11 cellular contexts compared by ENCODE assay signal in genomic region chr3:4409415-4409814, GRCh38. TPM values are rescaled to one million over a fixed set of nuclear protein-coding genes. Genes with fewer than 3 reads are reported as not detected.
DNase-seq lines count a peak whose midpoint lies in the region; ATAC-seq and TF ChIP-seq lines count a peak whose summit lies in the region.
"Had no signal": no experiment of that assay in that cellular context is flagged by ENCODE, and none has a peak within 500 bp of the region (broad histone marks: within the 10 kb centered on the region; RNA-seq: fewer than 3 reads in every experiment).

No MANE protein-coding gene starts in this region.

- CTCF ChIA-PET in activated naive CD4-positive, alpha-beta T cell treated with anti-CD3 and anti-CD28 coated beads, Interleukin-2, amount 10 ng/mL, durations not matched to agents 7 days and 5 days (lab: Charles Lee) = interaction anchor here (0.9 kb wide), 1 partner anchor 59 kb away, joined by 3 read pairs; no protein-coding TSS in a partner anchor
- CTCF ChIA-PET in RWPE1 (lab: Yijun Ruan, JAX) = no interaction called here

- no peak for TF ChIP-seq CTCF in RWPE1 (conservative IDR thresholded peaks at IDR 0.05; ENCODE audit: low read depth)

- H3K9me3 Mint-ChIP-seq in activated naive CD4-positive, alpha-beta T cell treated with anti-CD3 and anti-CD28 coated beads, Interleukin-2, amount 10 ng/mL, durations not matched to agents 7 days and 5 days = no peaks in the 10 kb centered on the region
- no peaks in the 10 kb centered on the region for H3K9me3 Mint-ChIP-seq in activated naive CD8-positive, alpha-beta T cell treated with anti-CD3 and anti-CD28 coated beads for 36 hours
- H3K9me3 Mint-ChIP-seq: IgD-negative memory B cell had no signal

- ATAC-seq in HG03342 (IDR thresholded peaks at IDR 0.05; ENCODE audit: unreplicated experiment) = peak; percentile 37
- no peak for ATAC-seq in GM21825 (IDR thresholded peaks at IDR 0.05; ENCODE audit: unreplicated experiment)
- ATAC-seq: Panc1 had no signal

- H3K27ac ChIP-seq in RWPE1 = no peak overlapping the region

- H3K4me1 Mint-ChIP-seq in activated naive CD4-positive, alpha-beta T cell treated with anti-CD3 and anti-CD28 coated beads, Interleukin-2, amount 10 ng/mL, durations not matched to agents 7 days and 5 days = peaks cover 18% of the 10 kb centered on the region
- peaks cover 34% of the 10 kb centered on the region for H3K4me1 Mint-ChIP-seq in activated naive CD8-positive, alpha-beta T cell treated with anti-CD3 and anti-CD28 coated beads for 36 hours

- peak overlapping the region; percentile 17 for H3K27ac Mint-ChIP-seq in activated naive CD4-positive, alpha-beta T cell treated with anti-CD3 and anti-CD28 coated beads, Interleukin-2, amount 10 ng/mL, durations not matched to agents 7 days and 5 days
- peak overlapping the region; percentile 82 for H3K27ac Mint-ChIP-seq in activated naive CD8-positive, alpha-beta T cell treated with anti-CD3 and anti-CD28 coated beads for 36 hours

- H3K27me3 Mint-ChIP-seq in activated naive CD4-positive, alpha-beta T cell treated with anti-CD3 and anti-CD28 coated beads, Interleukin-2, amount 10 ng/mL, durations not matched to agents 7 days and 5 days = no peaks in the 10 kb centered on the region
- H3K27me3 Mint-ChIP-seq in activated naive CD8-positive, alpha-beta T cell treated with anti-CD3 and anti-CD28 coated beads for 36 hours = no peaks in the 10 kb centered on the region
- H3K27me3 Mint-ChIP-seq: IgD-negative memory B cell had no signal

- no peak for DNase-seq in activated naive CD4-positive, alpha-beta T cell treated with anti-CD3 and anti-CD28 coated beads, Interleukin-2, amount 10 ng/mL, durations not matched to agents 7 days and 5 days
- DNase-seq in activated naive CD4-positive, alpha-beta T cell (lab: John Stamatoyannopoulos, UW) = no peak
- peak; percentile 22 for DNase-seq in activated naive CD8-positive, alpha-beta T cell treated with anti-CD3 and anti-CD28 coated beads for 36 hours
- peak; percentile 50 for DNase-seq in superior temporal gyrus (ENCODE audit: extremely low spot score)
- no peak for DNase-seq in RWPE1 (ENCODE audit: low spot score)
- DNase-seq in NCI-H510A treated with DMSO at 0.1 percent for 48 hours (lab: John Stamatoyannopoulos, UW) = no peak
- DNase-seq: NCI-H2029 treated with DMSO at 0.1 percent for 48 hours had no signal

- no peak overlapping the region for H3K4me3 Mint-ChIP-seq in activated naive CD4-positive, alpha-beta T cell treated with anti-CD3 and anti-CD28 coated beads, Interleukin-2, amount 10 ng/mL, durations not matched to agents 7 days and 5 days
- H3K4me3 Mint-ChIP-seq in activated naive CD8-positive, alpha-beta T cell treated with anti-CD3 and anti-CD28 coated beads for 36 hours = peak overlapping the region; percentile 32

- POLR2A ChIA-PET in RWPE1 (lab: Yijun Ruan, JAX; ENCODE audit: low non-redundant PET) = no interaction called here

- H3K36me3 Mint-ChIP-seq in activated naive CD4-positive, alpha-beta T cell treated with anti-CD3 and anti-CD28 coated beads, Interleukin-2, amount 10 ng/mL, durations not matched to agents 7 days and 5 days = peaks cover 23% of the 10 kb centered on the region
- H3K36me3 Mint-ChIP-seq in activated naive CD8-positive, alpha-beta T cell treated with anti-CD3 and anti-CD28 coated beads for 36 hours = peaks cover 35% of the 10 kb centered on the region

RNA-seq across cellular contexts. Expression of gene SUMF1, which starts 57.7 kb away (rescaled TPM):
- 1 to 10 TPM; 6.3 to 7.1 TPM for total RNA-seq in activated naive CD8-positive, alpha-beta T cell treated with anti-CD3 and anti-CD28 coated beads for 36 hours

Comparison
In these comparisons a context has a peak if more than half of its experiments do, and no peak if none do; other contexts are left out.
1. DNase-seq: peak in activated naive CD8-positive, alpha-beta T cell treated with anti-CD3 and anti-CD28 coated beads for 36 hours (single experiment) and superior temporal gyrus (single experiment); none in activated naive CD4-positive, alpha-beta T cell treated with anti-CD3 and anti-CD28 coated beads, Interleukin-2, amount 10 ng/mL, durations not matched to agents 7 days and 5 days (single experiment), activated naive CD4-positive, alpha-beta T cell (0 of 4), RWPE1 (single experiment) and NCI-H510A treated with DMSO at 0.1 percent for 48 hours (single experiment).